Comparison of ENCODE assay signal across 13 cellular contexts in genomic region chr16:21644674-21645073, GRCh38. TPM values are rescaled to one million over a fixed set of nuclear protein-coding genes. Genes with fewer than 3 reads are reported as not detected.
A peak's percentile ranks its signal among the peaks of the same experiment; 100 is the strongest.
DNase-seq lines count a peak whose midpoint lies in the region; ATAC-seq, FAIRE-seq and TF ChIP-seq lines count a peak whose summit lies in the region.
"Had no signal": no experiment of that assay in that cellular context is flagged by ENCODE, and none has a peak within 500 bp of the region (broad histone marks: within the 10 kb centered on the region; RNA-seq: fewer than 3 reads in every experiment).

No MANE protein-coding gene starts in this region.

- H3K9me3 Mint-ChIP-seq in dendritic cell treated with granulocyte-macrophage colony-stimulating factor and Interleukin-4, amounts not matched to agents 40 ng/mL and 50 ng/mL, for 4 days: no peaks in the 10 kb centered on the region

- peak overlapping the region; percentile 39; the same call in 1 of the 2 replicates for H3K4me3 ChIP-seq in GM12864 (ENCODE audit: low read depth, low read length)
- no peak overlapping the region for H3K4me3 ChIP-seq in small intestine (ENCODE audit: low read depth in 1 of 2, low read length in 2 of 2)
- H3K4me3 ChIP-seq: MG63 had no signal

- peak overlapping the region; percentile 60 to 77 for H3K27ac ChIP-seq in small intestine (ENCODE audit: low read depth in 1 of 2, low read length in 1 of 2)

- H3K27me3 ChIP-seq in small intestine (ENCODE audit: control insufficient read depth in 2 of 2, insufficient read depth in 2 of 2, low read length in 2 of 2): no peaks in the 10 kb centered on the region
- H3K27me3 ChIP-seq: MG63 had no signal

- H3K27ac Mint-ChIP-seq in dendritic cell treated with granulocyte-macrophage colony-stimulating factor and Interleukin-4, amounts not matched to agents 40 ng/mL and 50 ng/mL, for 4 days: peak overlapping the region; percentile 85

- H3K4me3 Mint-ChIP-seq in dendritic cell treated with granulocyte-macrophage colony-stimulating factor and Interleukin-4, amounts not matched to agents 40 ng/mL and 50 ng/mL, for 4 days: peak overlapping the region; percentile 68

- no peak for FAIRE-seq in small intestine (lab: Jason Lieb, UNC)

- H3K36me3 ChIP-seq in small intestine (ENCODE audit: control insufficient read depth in 2 of 2, insufficient read depth in 2 of 2, low read length in 2 of 2): peaks cover 0 to 2% of the 10 kb centered on the region in 2 donors

- no peak for ATAC-seq in HG03520 (IDR thresholded peaks at IDR 0.05; ENCODE audit: unreplicated experiment)

- peaks cover 86% of the 10 kb centered on the region for H3K36me3 Mint-ChIP-seq in dendritic cell treated with granulocyte-macrophage colony-stimulating factor and Interleukin-4, amounts not matched to agents 40 ng/mL and 50 ng/mL, for 4 days (ENCODE audit: low read depth)

- 77 to 90% (median 83%) methylated on average over 4 of the region's 4 CpGs for whole genome bisulfite sequencing in small intestine, 3 donors

- DNase-seq in GM12864 (ENCODE audit: low read depth): no peak
- peak; percentile 45 to 54 for DNase-seq in NCI-H526 (lab: John Stamatoyannopoulos, UW)
- no peak for DNase-seq in small intestine
- no peak for DNase-seq in mesenteric fat pad (ENCODE audit: low spot score)
- no peak for DNase-seq in SIG-M5 (lab: John Stamatoyannopoulos, UW)
- DNase-seq: DMS79 treated with DMSO at 0.1 percent for 48 hours, glutamatergic neuron, MG63, NCI-H748 treated with DMSO at 0.1 percent for 48 hours had no signal

- no peaks in the 10 kb centered on the region for H3K27me3 Mint-ChIP-seq in dendritic cell treated with granulocyte-macrophage colony-stimulating factor and Interleukin-4, amounts not matched to agents 40 ng/mL and 50 ng/mL, for 4 days

- peaks cover 0 to 5% of the 10 kb centered on the region in 2 donors for H3K4me1 ChIP-seq in small intestine (ENCODE audit: control insufficient read depth in 2 of 2, insufficient read depth in 1 of 2, low read depth in 1 of 2, low read length in 1 of 2)

- H3K9me3 ChIP-seq in small intestine (ENCODE audit: control insufficient read depth, low read depth): no peaks in the 10 kb centered on the region
- H3K9me3 ChIP-seq: MG63 had no signal

- intact Hi-C loops in dendritic cell treated with granulocyte-macrophage colony-stimulating factor and Interleukin-4, amounts not matched to agents 40 ng/mL and 50 ng/mL, for 4 days (cut with micrococcal nuclease): loop anchor here (5.0 kb wide), 1 partner anchor 37 kb away; no protein-coding TSS in a partner anchor

- TF ChIP-seq CTCF in GM12864 (IDR thresholded peaks at IDR 0.05; ENCODE audit: low read depth, low read length, missing control alignments): no peak

- H3K4me1 Mint-ChIP-seq in dendritic cell treated with granulocyte-macrophage colony-stimulating factor and Interleukin-4, amounts not matched to agents 40 ng/mL and 50 ng/mL, for 4 days (ENCODE audit: low read depth): peaks cover 57% of the 10 kb centered on the region

RNA-seq across cellular contexts. Expression of gene IGSF6, which starts 7.7 kb away (rescaled TPM):
- 1 to 10 TPM in 2 of 3 donors, under 1 TPM in 1; 0.45 to 2.7 (median 1.9) TPM for polyA plus RNA-seq in small intestine
- 14.7 TPM for total RNA-seq in mesenteric fat pad
- total RNA-seq: chondrocyte, H4 had no signal

RNA-seq across cellular contexts. Expression of gene OTOA, which starts 19.1 kb away (rescaled TPM):
- polyA plus RNA-seq in small intestine: under 1 TPM in 2 of 3 donors, not detected in 1; 0.09 to 0.27 TPM
- total RNA-seq in mesenteric fat pad: 0.48 TPM
- total RNA-seq: H4 had no signal

RNA-seq across cellular contexts. Expression of gene METTL9, which starts 45.3 kb away (rescaled TPM):
- 10 to 100 TPM; 38.7 to 63.0 (median 59.1) TPM for polyA plus RNA-seq in small intestine
- total RNA-seq in mesenteric fat pad: 89.3 TPM

Comparison
In these comparisons a context has a peak if more than half of its experiments do, and no peak if none do; other contexts are left out.
1. DNase-seq: peak in NCI-H526 (2 of 2); none in GM12864 (single experiment), small intestine (single experiment), mesenteric fat pad (single experiment) and SIG-M5 (single experiment).